In the genomic region with DNA sequence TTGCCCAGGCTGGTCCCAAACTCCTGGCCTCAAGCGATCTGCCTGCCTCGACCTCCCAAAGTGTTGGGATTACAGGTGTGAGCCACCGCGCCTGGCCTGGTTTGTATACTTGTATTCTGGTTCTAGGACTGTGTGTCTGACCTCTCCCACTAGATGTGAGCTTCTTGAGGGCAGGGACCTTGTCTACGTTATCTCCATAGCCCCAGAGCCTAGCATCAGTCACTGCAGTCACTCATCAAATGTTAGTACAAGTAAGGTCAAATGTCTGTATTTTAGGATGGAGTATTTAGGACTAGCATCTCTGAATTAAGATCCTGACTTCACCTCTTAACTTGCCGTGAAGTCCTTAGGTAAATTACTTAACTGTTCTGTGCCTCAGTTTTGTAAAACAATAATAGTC, we compare ENCODE assay signal across 12 cellular contexts. TPM values are rescaled to one million over a fixed set of nuclear protein-coding genes. Genes with fewer than 3 reads are reported as not detected.
A peak's percentile ranks its signal among the peaks of the same experiment; 100 is the strongest.
DNase-seq lines count a peak whose midpoint lies in the region; ATAC-seq and TF ChIP-seq lines count a peak whose summit lies in the region.
"Had no signal": no experiment of that assay in that cellular context is flagged by ENCODE, and none has a peak within 500 bp of the region (broad histone marks: within the 10 kb centered on the region; RNA-seq: fewer than 3 reads in every experiment).

No MANE protein-coding gene starts in this region.

- H3F3A ChIP-seq in OCI-LY1 (ENCODE audit: insufficient read depth, low read length): no peaks in the 10 kb centered on the region

- H3K4me1 ChIP-seq in OCI-LY1 (ENCODE audit: insufficient read depth, low read length, severe bottlenecking) (peaks cover 50% of the 10 kb centered on the region), endodermal cell (ENCODE audit: control insufficient read depth, insufficient read depth, low read length) (no peaks in the 10 kb centered on the region)
- H3K4me1 ChIP-seq: colonic mucosa, parathyroid adenoma had no signal

- H3K4me2 ChIP-seq in OCI-LY1 (ENCODE audit: low read length): peak overlapping the region; percentile 66

- no peak overlapping the region for H2AFZ ChIP-seq in OCI-LY1 (ENCODE audit: low read length)
- H2AFZ ChIP-seq: parathyroid adenoma had no signal

- no peak for DNase-seq in activated CD4-positive, alpha-beta T cell treated with anti-CD3 and anti-CD28 coated beads, Interleukin-2, amount 10 ng/mL, durations not matched to agents 7 days and 5 days
- no peak for DNase-seq in activated CD4-positive, alpha-beta T cell treated with anti-CD3 and anti-CD28 coated beads for 1 hour
- no peak for DNase-seq in effector memory CD8-positive, alpha-beta T cell
- DNase-seq in stimulated activated naive CD8-positive, alpha-beta T cell treated with anti-CD3 and anti-CD28 coated beads, Interleukin-15, amount 100 ng/mL, for 72 hours: no peak
- no peak for DNase-seq in endodermal cell
- DNase-seq: colonic mucosa, foreskin keratinocyte, MG63 had no signal

- H3K9me3 ChIP-seq in OCI-LY1 (ENCODE audit: low read length) (no peaks in the 10 kb centered on the region), endodermal cell (ENCODE audit: control insufficient read depth, low read length) (no peaks in the 10 kb centered on the region)
- H3K9me3 ChIP-seq: colonic mucosa, MG63 had no signal

- H3K9ac ChIP-seq in OCI-LY1 (ENCODE audit: low read length): no peak overlapping the region; the same call in 1 of the 2 replicates
- no peak overlapping the region for H3K9ac ChIP-seq in endodermal cell (ENCODE audit: extremely low read depth, low read length, poor library complexity, severe bottlenecking)
- H3K9ac ChIP-seq: parathyroid adenoma had no signal

- H3K27me3 ChIP-seq in OCI-LY1 (ENCODE audit: insufficient read depth, low read length) (no peaks in the 10 kb centered on the region), endodermal cell (ENCODE audit: control insufficient read depth, insufficient read depth, low read length, poor library complexity, severe bottlenecking) (peaks cover 22% of the 10 kb centered on the region)
- H3K27me3 ChIP-seq: colonic mucosa, foreskin keratinocyte had no signal

- no peaks in the 10 kb centered on the region for H4K20me1 ChIP-seq in OCI-LY1 (ENCODE audit: insufficient read depth, low read length)

- H3K36me3 ChIP-seq in OCI-LY1 (ENCODE audit: insufficient read depth, low read length) (peaks cover 8% of the 10 kb centered on the region), endodermal cell (ENCODE audit: control insufficient read depth, insufficient read depth, low read length) (no peaks in the 10 kb centered on the region)
- H3K36me3 ChIP-seq: colonic mucosa, MG63 had no signal

- H3K27me3 Mint-ChIP-seq in activated CD4-positive, alpha-beta T cell treated with anti-CD3 and anti-CD28 coated beads, Interleukin-2, amount 10 ng/mL, durations not matched to agents 7 days and 5 days: no peaks in the 10 kb centered on the region
- no peaks in the 10 kb centered on the region for H3K27me3 Mint-ChIP-seq in effector memory CD8-positive, alpha-beta T cell
- no peaks in the 10 kb centered on the region for H3K27me3 Mint-ChIP-seq in stimulated activated naive CD8-positive, alpha-beta T cell treated with anti-CD3 and anti-CD28 coated beads, Interleukin-15, amount 100 ng/mL, for 72 hours
- H3K27me3 Mint-ChIP-seq in endodermal cell (ENCODE audit: insufficient read depth): peaks cover 17% of the 10 kb centered on the region

- H3K4me3 Mint-ChIP-seq in activated CD4-positive, alpha-beta T cell treated with anti-CD3 and anti-CD28 coated beads, Interleukin-2, amount 10 ng/mL, durations not matched to agents 7 days and 5 days: peak overlapping the region; percentile 58
- H3K4me3 Mint-ChIP-seq in effector memory CD8-positive, alpha-beta T cell: peak overlapping the region; percentile 98 to 99
- H3K4me3 Mint-ChIP-seq in stimulated activated naive CD8-positive, alpha-beta T cell treated with anti-CD3 and anti-CD28 coated beads, Interleukin-15, amount 100 ng/mL, for 72 hours: peak overlapping the region; percentile 94 to 99
- H3K4me3 Mint-ChIP-seq in endodermal cell: no peak overlapping the region

- 88 to 97% methylated on average over 3 to 6 of the region's 6 CpGs for WGBS in endodermal cell (ENCODE audit: insufficient coverage in 1 of 2, insufficient read length in 1 of 2), 2 experiments

- POLR2A ChIA-PET in activated CD4-positive, alpha-beta T cell treated with anti-CD3 and anti-CD28 coated beads, Interleukin-2, amount 10 ng/mL, durations not matched to agents 7 days and 5 days (lab: Charles Lee): no interaction called here

- H3K36me3 Mint-ChIP-seq in activated CD4-positive, alpha-beta T cell treated with anti-CD3 and anti-CD28 coated beads, Interleukin-2, amount 10 ng/mL, durations not matched to agents 7 days and 5 days (ENCODE audit: low read depth): peaks cover 29% of the 10 kb centered on the region
- H3K36me3 Mint-ChIP-seq in effector memory CD8-positive, alpha-beta T cell (ENCODE audit: insufficient read depth): peaks cover 48% of the 10 kb centered on the region
- H3K36me3 Mint-ChIP-seq in endodermal cell (ENCODE audit: low read depth): peaks cover 12% of the 10 kb centered on the region

- no peak for TF ChIP-seq CTCF in OCI-LY1 (IDR thresholded peaks at IDR 0.05; ENCODE audit: low read length)
- TF ChIP-seq CTCF in endodermal cell (conservative IDR thresholded peaks at IDR 0.05): no peak

- H3K9me3 Mint-ChIP-seq in activated CD4-positive, alpha-beta T cell treated with anti-CD3 and anti-CD28 coated beads, Interleukin-2, amount 10 ng/mL, durations not matched to agents 7 days and 5 days: no peaks in the 10 kb centered on the region
- no peaks in the 10 kb centered on the region for H3K9me3 Mint-ChIP-seq in effector memory CD8-positive, alpha-beta T cell
- no peaks in the 10 kb centered on the region for H3K9me3 Mint-ChIP-seq in stimulated activated naive CD8-positive, alpha-beta T cell treated with anti-CD3 and anti-CD28 coated beads, Interleukin-15, amount 100 ng/mL, for 72 hours
- no peaks in the 10 kb centered on the region for H3K9me3 Mint-ChIP-seq in endodermal cell

- 0 out of 2 replicates have a peak, but pooled peaks cover 4% of the 10 kb centered on the region for H3K79me2 ChIP-seq in OCI-LY1 (ENCODE audit: insufficient read depth, low read length)

- H3K4me3 ChIP-seq in OCI-LY1 (ENCODE audit: low read depth, low read length, poor library complexity, severe bottlenecking) (peak overlapping the region; percentile 44), endodermal cell (ENCODE audit: low read length) (no peak overlapping the region)
- H3K4me3 ChIP-seq: colonic mucosa, MG63 had no signal

- peak overlapping the region; percentile 31 for H3K27ac Mint-ChIP-seq in activated CD4-positive, alpha-beta T cell treated with anti-CD3 and anti-CD28 coated beads, Interleukin-2, amount 10 ng/mL, durations not matched to agents 7 days and 5 days
- H3K27ac Mint-ChIP-seq in effector memory CD8-positive, alpha-beta T cell: peak overlapping the region; percentile 99
- H3K27ac Mint-ChIP-seq in stimulated activated naive CD8-positive, alpha-beta T cell treated with anti-CD3 and anti-CD28 coated beads, Interleukin-15, amount 100 ng/mL, for 72 hours: peak overlapping the region; percentile 57 to 81
- H3K27ac Mint-ChIP-seq in endodermal cell: no peak overlapping the region

- no peaks in the 10 kb centered on the region for H3K9me2 ChIP-seq in OCI-LY1 (ENCODE audit: low read depth, low read length)

- H3K27ac ChIP-seq in OCI-LY1 (ENCODE audit: low read depth, low read length, poor library complexity, severe bottlenecking) (peak overlapping the region; percentile 69), endodermal cell (ENCODE audit: low read depth, low read length) (no peak overlapping the region)
- H3K27ac ChIP-seq: colonic mucosa, foreskin keratinocyte, parathyroid adenoma had no signal

- H3K4me1 Mint-ChIP-seq in activated CD4-positive, alpha-beta T cell treated with anti-CD3 and anti-CD28 coated beads, Interleukin-2, amount 10 ng/mL, durations not matched to agents 7 days and 5 days: peaks cover 52% of the 10 kb centered on the region
- H3K4me1 Mint-ChIP-seq in effector memory CD8-positive, alpha-beta T cell (ENCODE audit: low read depth in 2 of 2): peaks cover 39 to 46% of the 10 kb centered on the region in 2 donors
- H3K4me1 Mint-ChIP-seq in stimulated activated naive CD8-positive, alpha-beta T cell treated with anti-CD3 and anti-CD28 coated beads, Interleukin-15, amount 100 ng/mL, for 72 hours: peaks cover 72% of the 10 kb centered on the region
- H3K4me1 Mint-ChIP-seq in endodermal cell: no peaks in the 10 kb centered on the region

- CTCF ChIA-PET in activated CD4-positive, alpha-beta T cell treated with anti-CD3 and anti-CD28 coated beads, Interleukin-2, amount 10 ng/mL, durations not matched to agents 7 days and 5 days (lab: Charles Lee): interaction anchor here (0.6 to 1.6 kb wide), 8 partner anchors 9 to 68 kb away, joined by 3 to 4 read pairs (median 3); no protein-coding TSS in a partner anchor

- ATAC-seq in effector memory CD8-positive, alpha-beta T cell (replicated peaks): no peak
- ATAC-seq in stimulated activated naive CD8-positive, alpha-beta T cell treated with anti-CD3 and anti-CD28 coated beads, Interleukin-15, amount 100 ng/mL, for 72 hours: no peak
- ATAC-seq in GM19035 (IDR thresholded peaks at IDR 0.05; ENCODE audit: unreplicated experiment): no peak
- ATAC-seq in HG02852 (IDR thresholded peaks at IDR 0.05; ENCODE audit: unreplicated experiment): no peak
- ATAC-seq: foreskin keratinocyte had no signal

RNA-seq across cellular contexts. Expression of gene RILPL2, which starts 2.9 kb away (rescaled TPM):
- 1 to 10 TPM; 6.0 to 6.5 TPM for total RNA-seq in activated CD4-positive, alpha-beta T cell treated with anti-CD3 and anti-CD28 coated beads, Interleukin-2, amount 10 ng/mL, durations not matched to agents 7 days and 5 days
- 1 to 10 TPM; 2.6 TPM for total RNA-seq in endodermal cell
- 1.3 TPM for polyA plus RNA-seq in endodermal cell (2013, experiment 1 of 2)
- 1.2 TPM for polyA plus RNA-seq in endodermal cell (2013, experiment 2 of 2)

RNA-seq across cellular contexts. Expression of gene SNRNP35, which starts 24.3 kb away (rescaled TPM):
- 10 to 100 TPM; 24.8 to 31.7 TPM for total RNA-seq in activated CD4-positive, alpha-beta T cell treated with anti-CD3 and anti-CD28 coated beads, Interleukin-2, amount 10 ng/mL, durations not matched to agents 7 days and 5 days
- total RNA-seq in endodermal cell: 10 to 100 TPM; 17.9 to 24.9 TPM
- 22.9 TPM for polyA plus RNA-seq in endodermal cell (2013, experiment 1 of 2)
- 16.3 TPM for polyA plus RNA-seq in endodermal cell (2013, experiment 2 of 2)

RNA-seq across cellular contexts. Expression of gene KMT5A, which starts 49.7 kb away (rescaled TPM):
- total RNA-seq in activated CD4-positive, alpha-beta T cell treated with anti-CD3 and anti-CD28 coated beads, Interleukin-2, amount 10 ng/mL, durations not matched to agents 7 days and 5 days: 10 to 100 TPM; 73.6 to 85.3 TPM
- 10 to 100 TPM; 43.1 to 44.5 TPM for total RNA-seq in endodermal cell
- 43.0 TPM for polyA plus RNA-seq in endodermal cell (2013, experiment 1 of 2)
- polyA plus RNA-seq in endodermal cell (2013, experiment 2 of 2): 46.0 TPM
